Comparison of ENCODE assay signal across 12 cellular contexts in the genomic region with DNA sequence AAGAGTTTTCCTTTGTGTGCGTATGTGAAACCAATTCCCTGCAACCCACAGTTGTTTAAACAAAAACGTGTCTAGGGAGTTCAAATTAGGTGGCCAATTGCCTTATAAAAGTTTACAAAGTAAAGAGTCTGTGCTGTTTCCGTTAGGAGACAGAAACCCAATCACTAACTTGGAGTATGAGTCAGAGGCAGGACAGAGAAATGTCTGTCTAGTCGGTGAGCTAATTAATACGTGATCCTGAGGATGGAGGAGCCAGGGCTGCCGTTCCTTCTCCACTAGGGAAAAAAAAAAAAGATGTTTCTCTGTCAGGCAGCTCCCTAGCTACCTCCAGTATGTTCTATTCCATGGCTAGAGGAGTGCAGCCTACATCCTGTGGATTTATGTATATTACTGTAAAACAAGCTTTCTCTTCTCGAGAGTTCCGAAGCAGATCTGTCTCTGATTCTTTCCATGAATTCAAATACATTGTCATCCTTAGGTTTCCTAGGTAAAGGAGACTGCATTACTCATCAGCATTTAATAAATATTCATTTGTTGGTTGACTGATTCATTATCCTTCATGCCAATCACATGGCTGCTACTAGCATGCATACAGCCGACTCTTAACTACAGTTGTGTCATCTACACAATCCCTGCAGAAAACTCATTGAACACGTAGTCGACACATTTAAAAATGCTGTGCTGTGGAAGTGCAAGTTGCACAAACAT.
DNase-seq lines count a peak whose midpoint lies in the region; ATAC-seq, FAIRE-seq and TF ChIP-seq lines count a peak whose summit lies in the region.
"Had no signal": no experiment of that assay in that cellular context is flagged by ENCODE, and none has a peak within 500 bp of the region (broad histone marks: within the 10 kb centered on the region; RNA-seq: fewer than 3 reads in every experiment).

No MANE protein-coding gene starts in this region.

- H3K27ac Mint-ChIP-seq in activated naive CD8-positive, alpha-beta T cell treated with anti-CD3 and anti-CD28 coated beads for 36 hours: no peak overlapping the region

- no peak for TF ChIP-seq CTCF in cardiac muscle cell (IDR thresholded peaks at IDR 0.05; ENCODE audit: low read depth, low read length)
- TF ChIP-seq CTCF in left ventricle myocardium inferior (IDR thresholded peaks at IDR 0.05; ENCODE audit: borderline replicate concordance): no peak
- TF ChIP-seq CTCF in astrocyte of the spinal cord (IDR thresholded peaks at IDR 0.05; ENCODE audit: low read depth, low read length): no peak

- no peak overlapping the region for H3K4me3 Mint-ChIP-seq in activated naive CD8-positive, alpha-beta T cell treated with anti-CD3 and anti-CD28 coated beads for 36 hours

- H3K4me1 ChIP-seq in cardiac muscle cell (ENCODE audit: low read depth): peaks cover 25% of the 10 kb centered on the region
- no peaks in the 10 kb centered on the region for H3K4me1 ChIP-seq in left ventricle myocardium inferior

- H3K36me3 ChIP-seq in cardiac muscle cell (peaks cover 7% of the 10 kb centered on the region), left ventricle myocardium inferior (no peaks in the 10 kb centered on the region)

- ATAC-seq in GM21723 (IDR thresholded peaks at IDR 0.05; ENCODE audit: unreplicated experiment): no peak

- H3K27me3 ChIP-seq in cardiac muscle cell (no peaks in the 10 kb centered on the region), left ventricle myocardium inferior (ENCODE audit: low read depth) (peaks cover 33% of the 10 kb centered on the region)

- in situ Hi-C loops in astrocyte of the spinal cord (cut with HindIII; ENCODE audit: low sequenced_read_pairs): no loop called here

- DNase-seq in cardiac muscle cell (ENCODE audit: low read depth in 1 of 2, low spot score in 1 of 2): peak in 1 of 2 donors; percentile 72
- no peak for DNase-seq in left ventricle myocardium inferior
- DNase-seq in astrocyte of the spinal cord (ENCODE audit: low read depth, low spot score): peak; percentile 87
- peak; percentile 94 for DNase-seq in kidney glomerular epithelial cell (lab: John Stamatoyannopoulos, UW)
- peak; percentile 83 for DNase-seq in urothelium cell line (ENCODE audit: low spot score)
- DNase-seq in activated naive CD8-positive, alpha-beta T cell treated with anti-CD3 and anti-CD28 coated beads for 36 hours: no peak
- no peak for DNase-seq in activated naive CD4-positive, alpha-beta T cell treated with Interleukin-2 at 50 U/mL for 16 hours
- DNase-seq: activated CD4-positive, alpha-beta T cell treated with anti-CD3 and anti-CD28 coated beads for 4 hours; activated effector memory CD4-positive, alpha-beta T cell treated with Interleukin-2 at 50 U/mL for 16 hours; SIG-M5 had no signal

- H3K4me3 ChIP-seq in cardiac muscle cell (no peak overlapping the region), left ventricle myocardium inferior (no peak overlapping the region), astrocyte of the spinal cord (ENCODE audit: low read depth, low read length) (no peak overlapping the region)

- no peaks in the 10 kb centered on the region for H3K4me1 Mint-ChIP-seq in activated naive CD8-positive, alpha-beta T cell treated with anti-CD3 and anti-CD28 coated beads for 36 hours

- H3K27ac ChIP-seq in cardiac muscle cell (peak overlapping the region; percentile 43), left ventricle myocardium inferior (replicated peaks) (no peak overlapping the region)

- H3K36me3 Mint-ChIP-seq in activated naive CD8-positive, alpha-beta T cell treated with anti-CD3 and anti-CD28 coated beads for 36 hours: no peaks in the 10 kb centered on the region

- FAIRE-seq in urothelium cell line (lab: Jason Lieb, UNC): peak; percentile 37
- FAIRE-seq: A204.1 had no signal

- intact Hi-C loops in left ventricle myocardium inferior (cut with micrococcal nuclease): no loop called here

- H3K9me3 Mint-ChIP-seq in activated naive CD8-positive, alpha-beta T cell treated with anti-CD3 and anti-CD28 coated beads for 36 hours: no peaks in the 10 kb centered on the region

- H3K27me3 Mint-ChIP-seq in activated naive CD8-positive, alpha-beta T cell treated with anti-CD3 and anti-CD28 coated beads for 36 hours: no peaks in the 10 kb centered on the region

- H3K9me3 ChIP-seq in cardiac muscle cell (ENCODE audit: low read depth) (no peaks in the 10 kb centered on the region), left ventricle myocardium inferior (replicated peaks) (no peaks in the 10 kb centered on the region)

Comparison
In these comparisons a context has a peak if more than half of its experiments do, and no peak if none do; other contexts are left out.
1. DNase-seq: peak in astrocyte of the spinal cord (single experiment), kidney glomerular epithelial cell (single experiment) and urothelium cell line (single experiment); none in left ventricle myocardium inferior (single experiment), activated naive CD8-positive, alpha-beta T cell treated with anti-CD3 and anti-CD28 coated beads for 36 hours (single experiment) and activated naive CD4-positive, alpha-beta T cell treated with Interleukin-2 at 50 U/mL for 16 hours (single experiment).